Comparison of ENCODE assay signal across 1 cellular context in genomic region chr6:43265564-43265963, GRCh38.
TF ChIP-seq lines count a peak whose summit lies in the region.

No MANE protein-coding gene starts in this region.

TF ChIP-seq in HepG2, 621 proteins besides CTCF, POLR2A, EP300 and RAD21 (continued from another document and continues in another):
- no peak for TF ChIP-seq NFAT5 (CRISPR knock-in tag; IDR thresholded peaks at IDR 0.05)
- TF ChIP-seq POLR2AphosphoS5 (IDR thresholded peaks at IDR 0.05; ENCODE audit: low read depth, low read length): no peak
- no peak for TF ChIP-seq PAWR (CRISPR knock-in tag; IDR thresholded peaks at IDR 0.05; ENCODE audit: borderline replicate concordance)
- no peak for TF ChIP-seq ZBED4 (CRISPR knock-in tag; IDR thresholded peaks at IDR 0.05; ENCODE audit: borderline replicate concordance)
- no peak for TF ChIP-seq REL (CRISPR knock-in tag; conservative IDR thresholded peaks at IDR 0.05)
- no peak for TF ChIP-seq SMARCC2 (IDR thresholded peaks at IDR 0.05)
- TF ChIP-seq ZNF44 (CRISPR knock-in tag; IDR thresholded peaks at IDR 0.05): no peak
- no peak for TF ChIP-seq ZFP36L2 (CRISPR knock-in tag; IDR thresholded peaks at IDR 0.05)
- TF ChIP-seq CBX5 (CRISPR knock-in tag; IDR thresholded peaks at IDR 0.05; ENCODE audit: borderline replicate concordance): 0 out of 2 replicates have a peak, but pooled peaks have one; percentile 45
- TF ChIP-seq CENPBD1 (CRISPR knock-in tag; IDR thresholded peaks at IDR 0.05; ENCODE audit: borderline replicate concordance, low read depth): no peak
- TF ChIP-seq ZNF569 (CRISPR knock-in tag; IDR thresholded peaks at IDR 0.05; ENCODE audit: borderline replicate concordance): no peak
- TF ChIP-seq ZNF589 (CRISPR knock-in tag; conservative IDR thresholded peaks at IDR 0.05): no peak
- no peak for TF ChIP-seq NFE2L1 (CRISPR knock-in tag; IDR thresholded peaks at IDR 0.05; ENCODE audit: borderline replicate concordance)
- TF ChIP-seq CHCHD3 (CRISPR knock-in tag; IDR thresholded peaks at IDR 0.05): no peak
- no peak for TF ChIP-seq HOMEZ (CRISPR knock-in tag; IDR thresholded peaks at IDR 0.05; ENCODE audit: low read depth)
- peak; percentile 82 for TF ChIP-seq HIC2 (CRISPR knock-in tag; IDR thresholded peaks at IDR 0.05; ENCODE audit: low read depth)
- TF ChIP-seq ZNF747 (CRISPR knock-in tag; IDR thresholded peaks at IDR 0.05; ENCODE audit: borderline replicate concordance): no peak
- TF ChIP-seq ZNF724P (CRISPR knock-in tag; IDR thresholded peaks at IDR 0.05; ENCODE audit: borderline replicate concordance): no peak
- TF ChIP-seq ETV6 (CRISPR knock-in tag; conservative IDR thresholded peaks at IDR 0.05): no peak
- no peak for TF ChIP-seq RNF2 (conservative IDR thresholded peaks at IDR 0.05; ENCODE audit: low read depth)
- 0 out of 2 replicates have a peak, but pooled peaks have one; percentile 42 for TF ChIP-seq ERF (CRISPR knock-in tag; IDR thresholded peaks at IDR 0.05)
- no peak for TF ChIP-seq ZMYM3 (CRISPR knock-in tag; IDR thresholded peaks at IDR 0.05)
- TF ChIP-seq ZXDC (CRISPR knock-in tag; IDR thresholded peaks at IDR 0.05): no peak
- TF ChIP-seq ZBTB43 (CRISPR knock-in tag; conservative IDR thresholded peaks at IDR 0.05): no peak
- TF ChIP-seq KDM3A (CRISPR knock-in tag; IDR thresholded peaks at IDR 0.05; ENCODE audit: low read depth): no peak
- no peak for TF ChIP-seq PRPF4 (IDR thresholded peaks at IDR 0.05; ENCODE audit: low read depth, low read length, poor library complexity, severe bottlenecking)
- no peak for TF ChIP-seq XBP1 (CRISPR knock-in tag; IDR thresholded peaks at IDR 0.05)
- 0 out of 2 replicates have a peak, but pooled peaks have one; percentile 55 for TF ChIP-seq GLI4 (CRISPR knock-in tag; IDR thresholded peaks at IDR 0.05; ENCODE audit: borderline replicate concordance)
- no peak for TF ChIP-seq FOXJ3 (CRISPR knock-in tag; IDR thresholded peaks at IDR 0.05; ENCODE audit: borderline replicate concordance)
- no peak for TF ChIP-seq USF2 (IDR thresholded peaks at IDR 0.05; ENCODE audit: low read depth, low read length)
- TF ChIP-seq USF2 (CRISPR knock-in tag; IDR thresholded peaks at IDR 0.05; ENCODE audit: borderline replicate concordance): no peak
- no peak for TF ChIP-seq MAFG (CRISPR knock-in tag; IDR thresholded peaks at IDR 0.05)
- TF ChIP-seq MAZ (IDR thresholded peaks at IDR 0.05; ENCODE audit: borderline replicate concordance, low read depth, low read length): no peak
- TF ChIP-seq MAZ (CRISPR knock-in tag; IDR thresholded peaks at IDR 0.05; ENCODE audit: low read depth): no peak
- TF ChIP-seq ATF6 (CRISPR knock-in tag; conservative IDR thresholded peaks at IDR 0.05): no peak
- no peak for TF ChIP-seq ZC3H13 (CRISPR knock-in tag; IDR thresholded peaks at IDR 0.05)
